9 cellular contexts compared by ENCODE assay signal in genomic region chr5:157283434-157283833, GRCh38. TPM values are rescaled to one million over a fixed set of nuclear protein-coding genes. Genes with fewer than 3 reads are reported as not detected.
DNase-seq lines count a peak whose midpoint lies in the region; ATAC-seq, FAIRE-seq and TF ChIP-seq lines count a peak whose summit lies in the region.
"Had no signal": no experiment of that assay in that cellular context is flagged by ENCODE, and none has a peak within 500 bp of the region (broad histone marks: within the 10 kb centered on the region; RNA-seq: fewer than 3 reads in every experiment).

No MANE protein-coding gene starts in this region.

- H3K9me3 Mint-ChIP-seq in CD8-positive, alpha-beta memory T cell = no peaks in the 10 kb centered on the region
- peaks cover 15% of the 10 kb centered on the region for H3K9me3 Mint-ChIP-seq in activated T-helper 2 cell treated with anti-CD3 and anti-CD28 coated beads, Interferon-gamma antibody, Interleukin-2, Interleukin-4, amounts not matched to agents 10 μg/mL and 5 μg/mL and 100 μg/mL, durations not matched to agents 14 hours and 24 hours and 36 hours
- H3K9me3 Mint-ChIP-seq in osteocyte (ENCODE audit: unreplicated experiment) (no peaks in the 10 kb centered on the region), GM23338 (no peaks in the 10 kb centered on the region)

- H3K4me1 Mint-ChIP-seq in CD8-positive, alpha-beta memory T cell = peaks cover 76 to 89% (median 89%) of the 10 kb centered on the region in 3 donors
- H3K4me1 Mint-ChIP-seq in activated T-helper 2 cell treated with anti-CD3 and anti-CD28 coated beads, Interferon-gamma antibody, Interleukin-2, Interleukin-4, amounts not matched to agents 10 μg/mL and 5 μg/mL and 100 μg/mL, durations not matched to agents 14 hours and 24 hours and 36 hours (ENCODE audit: low read depth) = peaks cover 74% of the 10 kb centered on the region
- H3K4me1 Mint-ChIP-seq in osteocyte (ENCODE audit: unreplicated experiment) (peaks cover 18% of the 10 kb centered on the region), GM23338 (peaks cover 3% of the 10 kb centered on the region; the same call in 1 of the 3 replicates)

- H3F3A ChIP-seq in GM23338 (replicated peaks; ENCODE audit: low read depth) = no peaks in the 10 kb centered on the region

- H3K4me3 ChIP-seq in CD8-positive, alpha-beta memory T cell (ENCODE audit: low read length) = no peak overlapping the region
- H3K4me3 ChIP-seq in GM23338 (no peak overlapping the region), prostate gland (no peak overlapping the region), small intestine (ENCODE audit: low read depth in 1 of 2, low read length in 2 of 2) (no peak overlapping the region)
- H3K4me3 ChIP-seq: skin epidermis had no signal

- peaks cover 27% of the 10 kb centered on the region for H3K36me3 ChIP-seq in CD8-positive, alpha-beta memory T cell (ENCODE audit: insufficient read depth, low read length)
- H3K36me3 ChIP-seq in GM23338 (ENCODE audit: insufficient read depth) = no peaks in the 10 kb centered on the region
- no peaks in the 10 kb centered on the region for H3K36me3 ChIP-seq in prostate gland
- peaks cover 0 to 1% of the 10 kb centered on the region in 2 donors for H3K36me3 ChIP-seq in small intestine (ENCODE audit: control insufficient read depth in 2 of 2, insufficient read depth in 2 of 2, low read length in 2 of 2)

- no peak overlapping the region for H3K27ac ChIP-seq in CD8-positive, alpha-beta memory T cell (ENCODE audit: low read depth, low read length)
- H3K27ac ChIP-seq in GM23338 (ENCODE audit: low read depth) (no peak overlapping the region), prostate gland (no peak overlapping the region), small intestine (ENCODE audit: low read depth in 1 of 2, low read length in 1 of 2) (no peak overlapping the region)
- H3K27ac ChIP-seq: skin epidermis had no signal

- no peak overlapping the region for H2AFZ ChIP-seq in GM23338

- TF ChIP-seq POLR2A in prostate gland (IDR thresholded peaks at IDR 0.05) = no peak

- no peak for FAIRE-seq in small intestine (lab: Jason Lieb, UNC)

- H3K79me2 ChIP-seq in GM23338 (replicated peaks; ENCODE audit: insufficient read depth) = peaks cover 66% of the 10 kb centered on the region

- peak in 1 of 5 donors; percentile 40 for DNase-seq in CD8-positive, alpha-beta memory T cell
- no peak for DNase-seq in activated T-helper 2 cell treated with anti-CD3 and anti-CD28 coated beads, Interferon-gamma antibody, Interleukin-2, Interleukin-4, amounts not matched to agents 10 μg/mL and 5 μg/mL and 100 μg/mL, durations not matched to agents 14 hours and 24 hours and 36 hours (ENCODE audit: low spot score)
- DNase-seq in osteocyte (ENCODE audit: extremely low spot score, unreplicated experiment) (no peak), GM23338 (ENCODE audit: low spot score) (no peak), prostate gland (ENCODE audit: low spot score) (no peak), small intestine (no peak)

- peaks cover 11 to 55% (median 16%) of the 10 kb centered on the region in 3 donors for H3K36me3 Mint-ChIP-seq in CD8-positive, alpha-beta memory T cell
- peaks cover 68% of the 10 kb centered on the region for H3K36me3 Mint-ChIP-seq in activated T-helper 2 cell treated with anti-CD3 and anti-CD28 coated beads, Interferon-gamma antibody, Interleukin-2, Interleukin-4, amounts not matched to agents 10 μg/mL and 5 μg/mL and 100 μg/mL, durations not matched to agents 14 hours and 24 hours and 36 hours (ENCODE audit: low read depth)
- H3K36me3 Mint-ChIP-seq in osteocyte (ENCODE audit: unreplicated experiment) (peaks cover 4% of the 10 kb centered on the region), GM23338 (ENCODE audit: low read depth) (peaks cover 13% of the 10 kb centered on the region; the same call in 2 of the 3 replicates)

- intact Hi-C loops in activated T-helper 2 cell treated with anti-CD3 and anti-CD28 coated beads, Interferon-gamma antibody, Interleukin-2, Interleukin-4, amounts not matched to agents 10 μg/mL and 5 μg/mL and 100 μg/mL, durations not matched to agents 14 hours and 24 hours and 36 hours (cut with micrococcal nuclease) = no loop called here
- intact Hi-C loops in prostate gland (cut with DNase I) = no loop called here

- peak overlapping the region in 6 of 7 donors; percentile 20 to 83 (median 63) for H3K4me3 Mint-ChIP-seq in CD8-positive, alpha-beta memory T cell
- no peak overlapping the region for H3K4me3 Mint-ChIP-seq in activated T-helper 2 cell treated with anti-CD3 and anti-CD28 coated beads, Interferon-gamma antibody, Interleukin-2, Interleukin-4, amounts not matched to agents 10 μg/mL and 5 μg/mL and 100 μg/mL, durations not matched to agents 14 hours and 24 hours and 36 hours (ENCODE audit: low read depth)
- H3K4me3 Mint-ChIP-seq in osteocyte (ENCODE audit: unreplicated experiment) (no peak overlapping the region), GM23338 (no peak overlapping the region)

- POLR2A ChIA-PET in CD8-positive, alpha-beta memory T cell (lab: Charles Lee) = interaction anchor here (0.7 to 1.1 kb wide), 3 partner anchors 12 to 351 kb away, joined by 3 to 4 read pairs (median 3); no protein-coding TSS in a partner anchor

- no peaks in the 10 kb centered on the region for H3K9me3 ChIP-seq in CD8-positive, alpha-beta memory T cell (ENCODE audit: low read length)
- H3K9me3 ChIP-seq in prostate gland (no peaks in the 10 kb centered on the region), small intestine (ENCODE audit: control insufficient read depth, low read depth) (no peaks in the 10 kb centered on the region)

- TF ChIP-seq CTCF in osteocyte (IDR thresholded peaks at IDR 0.05) (no peak), GM23338 (conservative IDR thresholded peaks at IDR 0.05; ENCODE audit: low read depth in 2 of 2) (no peak), prostate gland (IDR thresholded peaks at IDR 0.05) (no peak)

- no peak overlapping the region for H3K4me2 ChIP-seq in GM23338

- peak; percentile 99 for ATAC-seq in GM19395 (IDR thresholded peaks at IDR 0.05; ENCODE audit: unreplicated experiment)
- peak; percentile 100 for ATAC-seq in HG03175 (IDR thresholded peaks at IDR 0.05; ENCODE audit: unreplicated experiment)
- ATAC-seq in GM23338 = no peak

- no peaks in the 10 kb centered on the region for H3K27me3 ChIP-seq in CD8-positive, alpha-beta memory T cell (ENCODE audit: insufficient read depth, low read length, poor library complexity, severe bottlenecking)
- H3K27me3 ChIP-seq in GM23338 (ENCODE audit: insufficient read depth) (no peaks in the 10 kb centered on the region), prostate gland (replicated peaks; ENCODE audit: insufficient read depth) (no peaks in the 10 kb centered on the region), small intestine (ENCODE audit: control insufficient read depth in 2 of 2, insufficient read depth in 2 of 2, low read length in 2 of 2) (no peaks in the 10 kb centered on the region)

- H4K20me1 ChIP-seq in GM23338 (replicated peaks; ENCODE audit: insufficient read depth) = peaks cover 18% of the 10 kb centered on the region; the same call in 1 of the 2 replicates

- H3K4me1 ChIP-seq in CD8-positive, alpha-beta memory T cell (ENCODE audit: insufficient read depth, low read length) = peaks cover 82% of the 10 kb centered on the region
- H3K4me1 ChIP-seq in GM23338 (ENCODE audit: insufficient read depth) (no peaks in the 10 kb centered on the region), prostate gland (replicated peaks) (no peaks in the 10 kb centered on the region), small intestine (ENCODE audit: control insufficient read depth in 2 of 2, insufficient read depth in 1 of 2, low read depth in 1 of 2, low read length in 1 of 2) (no peaks in the 10 kb centered on the region)

- no peaks in the 10 kb centered on the region for H3K27me3 Mint-ChIP-seq in CD8-positive, alpha-beta memory T cell
- no peaks in the 10 kb centered on the region for H3K27me3 Mint-ChIP-seq in activated T-helper 2 cell treated with anti-CD3 and anti-CD28 coated beads, Interferon-gamma antibody, Interleukin-2, Interleukin-4, amounts not matched to agents 10 μg/mL and 5 μg/mL and 100 μg/mL, durations not matched to agents 14 hours and 24 hours and 36 hours (ENCODE audit: low read depth)
- H3K27me3 Mint-ChIP-seq in osteocyte (ENCODE audit: unreplicated experiment) (no peaks in the 10 kb centered on the region), GM23338 (ENCODE audit: insufficient read depth, low read depth, poor library complexity) (no peaks in the 10 kb centered on the region)

- peak overlapping the region; percentile 25 to 95 (median 72) for H3K27ac Mint-ChIP-seq in CD8-positive, alpha-beta memory T cell
- peak overlapping the region; percentile 48 for H3K27ac Mint-ChIP-seq in activated T-helper 2 cell treated with anti-CD3 and anti-CD28 coated beads, Interferon-gamma antibody, Interleukin-2, Interleukin-4, amounts not matched to agents 10 μg/mL and 5 μg/mL and 100 μg/mL, durations not matched to agents 14 hours and 24 hours and 36 hours
- H3K27ac Mint-ChIP-seq in osteocyte (ENCODE audit: unreplicated experiment) (no peak overlapping the region), GM23338 (no peak overlapping the region)

- no peaks in the 10 kb centered on the region for H3K9me2 ChIP-seq in GM23338 (ENCODE audit: insufficient read depth)

- WGBS in prostate gland = 76% methylated on average over 3 of the region's 3 CpGs
- 74 to 88% (median 75%) methylated on average over 3 of the region's 3 CpGs for WGBS in small intestine, 3 donors

- CTCF ChIA-PET in CD8-positive, alpha-beta memory T cell (lab: Charles Lee) = interaction anchor here (1.1 to 1.8 kb wide), 3 partner anchors 11 to 31 kb away, joined by 5 to 8 read pairs (median 6); no protein-coding TSS in a partner anchor

TF ChIP-seq in GM23338, 12 proteins besides CTCF, POLR2A, EP300 and RAD21:
- no peak for TF ChIP-seq STAT1 (IDR thresholded peaks at IDR 0.05; ENCODE audit: unreplicated experiment)
- no peak for TF ChIP-seq CREB1 (CRISPR knock-in tag; IDR thresholded peaks at IDR 0.05; ENCODE audit: low read depth)
- no peak for TF ChIP-seq EZH2phosphoT487 (IDR thresholded peaks at IDR 0.05; ENCODE audit: unreplicated experiment)
TF ChIP-seq in GM23338: peak in this region for 0.

RNA-seq across cellular contexts. Expression of gene CYFIP2, which starts 17.5 kb away (rescaled TPM):
- 100 to 1,000 TPM; 239 to 259 TPM for total RNA-seq in CD8-positive, alpha-beta memory T cell
- polyA plus RNA-seq in CD8-positive, alpha-beta memory T cell = 534 TPM
- 171 and 182 TPM in 2 replicates for total RNA-seq in activated T-helper 2 cell treated with anti-CD3 and anti-CD28 coated beads, Interferon-gamma antibody, Interleukin-2, Interleukin-4, amounts not matched to agents 10 μg/mL and 5 μg/mL and 100 μg/mL, durations not matched to agents 14 hours and 24 hours and 36 hours
- total RNA-seq in osteocyte (26.4 and 33.4 TPM in 2 replicates), prostate gland (10 to 100 TPM; 17.8 to 25.2 TPM)
- total RNA-seq in GM23338 (2014; rRNA removed; shearing (Covaris generic)) = 78.4 and 98.4 TPM in 2 replicates
- polyA plus RNA-seq in GM23338 (2016; fragmentation: Nextera tagmentation; extraction: Ambion mirVana) (54.1 and 58.9 TPM in 2 replicates), small intestine (10 to 100 TPM in 1 of 3 donors, 1 to 10 TPM in 2; 6.3 to 10.8 (median 9.7) TPM)

Comparison
In these comparisons a context has a peak if more than half of its experiments do, and no peak if none do; other contexts are left out.
1. H3K27ac Mint-ChIP-seq: peak in CD8-positive, alpha-beta memory T cell (8 of 8) and activated T-helper 2 cell treated with anti-CD3 and anti-CD28 coated beads, Interferon-gamma antibody, Interleukin-2, Interleukin-4, amounts not matched to agents 10 μg/mL and 5 μg/mL and 100 μg/mL, durations not matched to agents 14 hours and 24 hours and 36 hours (single experiment); none in osteocyte (single experiment) and GM23338 (single experiment).
2. H3K4me3 Mint-ChIP-seq: peak in CD8-positive, alpha-beta memory T cell (6 of 7); none in activated T-helper 2 cell treated with anti-CD3 and anti-CD28 coated beads, Interferon-gamma antibody, Interleukin-2, Interleukin-4, amounts not matched to agents 10 μg/mL and 5 μg/mL and 100 μg/mL, durations not matched to agents 14 hours and 24 hours and 36 hours (single experiment), osteocyte (single experiment) and GM23338 (single experiment).